Comparison of ENCODE assay signal across 21 cellular contexts in the genomic region with DNA sequence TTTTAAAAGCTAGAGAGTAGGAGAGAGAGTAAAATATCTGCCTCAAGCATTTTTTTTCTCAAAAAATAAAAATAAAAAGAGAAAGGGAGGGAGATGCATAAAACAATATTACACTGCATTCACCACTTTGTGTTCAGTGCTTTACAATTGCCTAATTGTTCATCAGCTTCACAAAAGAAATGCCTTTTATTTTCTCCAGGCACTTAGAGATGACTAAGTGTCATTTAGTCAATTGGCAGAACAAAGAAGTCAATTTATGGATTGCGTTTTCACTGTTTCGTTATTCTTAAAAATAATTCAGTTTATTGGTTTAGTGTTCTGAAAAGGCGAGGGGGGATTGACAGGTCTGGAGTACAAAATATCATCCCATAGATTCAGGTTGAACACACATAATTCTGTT.
DNase-seq lines count a peak whose midpoint lies in the region; FAIRE-seq and TF ChIP-seq lines count a peak whose summit lies in the region.
"Had no signal": no experiment of that assay in that cellular context is flagged by ENCODE, and none has a peak within 500 bp of the region (broad histone marks: within the 10 kb centered on the region; RNA-seq: fewer than 3 reads in every experiment).

No MANE protein-coding gene starts in this region.

- DNase-seq in Ammon's horn (ENCODE audit: low spot score) (peak; percentile 43), H54 (ENCODE audit: insufficient read length, low spot score) (no peak), SK-MEL-5 (ENCODE audit: low read depth, low spot score) (peak; percentile 81), medulla oblongata (ENCODE audit: extremely low spot score) (peak; percentile 62), ACHN (no peak), EL (no peak), HCEC 1CT (no peak), hepatic stellate cell (ENCODE audit: low spot score) (no peak)
- DNase-seq: aorta; GM23248; Kasumi-1; left cardiac atrium; naive B cell; NCI-H2029; NK-92 treated with Interleukin-12 subunit alpha and Interleukin-12 subunit beta, amount 100 ng/mL, for 24 hours; right cardiac atrium; SHP77; stimulated activated CD4-positive, alpha-beta T cell treated with anti-CD3 and anti-CD28 coated beads, Interleukin-4, amount 100 ng/mL, for 24 hours; stimulated activated naive B cell treated with anti-CD40 and anti-IgM and Interleukin-4, amounts not matched to agents 10 μg/mL and 1 μg/mL and 100 μg/mL, for 72 hours; SW 1271; T1000 had no signal

- peak; percentile 57 for FAIRE-seq in H54 (lab: Jason Lieb, UNC)

- no peak for TF ChIP-seq POLR2A in H54 (IDR thresholded peaks at IDR 0.05; ENCODE audit: low read depth, low read length)

- in situ Hi-C loops in SK-MEL-5 (cut with HindIII; ENCODE audit: low pct_unique_long_range_greater_than_20kb, low sequenced_read_pairs): no loop called here
- in situ Hi-C loops in ACHN (cut with HindIII; ENCODE audit: low pct_ligation_motif_present, low pct_unique_long_range_greater_than_20kb, low sequenced_read_pairs): no loop called here

Comparison
In these comparisons a context has a peak if more than half of its experiments do, and no peak if none do; other contexts are left out.
1. DNase-seq: peak in Ammon's horn (single experiment), SK-MEL-5 (single experiment) and medulla oblongata (single experiment); none in H54 (single experiment), ACHN (single experiment), EL (single experiment), HCEC 1CT (single experiment) and hepatic stellate cell (single experiment).